22 cellular contexts compared by ENCODE assay signal in the genomic region with DNA sequence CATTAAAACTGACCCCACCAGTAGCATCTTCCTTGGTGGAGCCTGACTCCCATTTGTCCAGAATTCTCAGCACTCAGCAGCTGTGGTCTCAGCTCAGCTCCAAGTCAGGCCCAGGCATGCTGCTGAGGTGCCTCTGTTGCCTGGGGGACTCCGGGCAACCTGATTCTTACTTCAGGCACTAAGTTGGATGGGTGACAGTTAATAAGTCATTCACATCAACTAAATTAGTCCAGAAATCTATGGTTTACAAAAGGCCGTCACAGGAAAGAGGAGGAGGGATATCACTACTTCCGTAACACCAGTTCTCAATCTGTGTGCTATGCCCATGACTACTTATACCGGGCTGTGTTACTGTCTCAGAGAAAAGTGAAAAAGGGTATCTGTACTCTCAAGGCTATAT.
"Had no signal": no experiment of that assay in that cellular context is flagged by ENCODE, and none has a peak within 500 bp of the region (broad histone marks: within the 10 kb centered on the region; RNA-seq: fewer than 3 reads in every experiment).

No MANE protein-coding gene starts in this region.

- DNase-seq: activated CD4-positive, alpha-beta T cell treated with anti-CD3 and anti-CD28 coated beads for 1 hour; activated CD8-positive, alpha-beta memory T cell treated with anti-CD3 and anti-CD28 coated beads for 24 hours; activated gamma-delta T cell treated with Interleukin-2 at 50 U/mL for 16 hours; activated T-cell treated with anti-CD3 and anti-CD28 coated beads, Interleukin-2, amount 50 U/mL, for 72 hours; adrenal gland; effector CD8-positive, alpha-beta T cell; lower lobe of right lung; right lobe of liver; small intestine; stimulated activated CD4-positive, alpha-beta T cell treated with anti-CD3 and anti-CD28 coated beads, Interleukin-15, amount 100 ng/mL, for 24 hours; stimulated activated CD4-positive, alpha-beta T cell treated with anti-CD3 and anti-CD28 coated beads, Interleukin-2, amount 100 ng/mL, for 48 hours; trophoblast cell had no signal

- FAIRE-seq: astrocyte, islet of Langerhans, small intestine had no signal

- H3K4me2 ChIP-seq: hepatocyte had no signal

- H3K9me3 ChIP-seq: adrenal gland, lower lobe of right lung, neutrophil, right lobe of liver, vagina had no signal

- H3K27me3 ChIP-seq: adrenal gland, cardiac muscle cell, hepatocyte, neutrophil, right lobe of liver, vagina had no signal

- H3K27ac ChIP-seq: adrenal gland, cardiac muscle cell, hepatocyte, lower lobe of right lung, neutrophil, parathyroid adenoma, right lobe of liver, vagina, VCaP had no signal

- H3K4me1 ChIP-seq: adrenal gland, lower lobe of right lung, right lobe of liver, vagina had no signal

- H2AFZ ChIP-seq: hepatocyte, parathyroid adenoma had no signal

- H3K79me2 ChIP-seq: hepatocyte, parathyroid adenoma had no signal

- H3K36me3 ChIP-seq: adrenal gland, cardiac muscle cell, lower lobe of right lung, neutrophil, right lobe of liver, vagina had no signal

- ATAC-seq: activated naive CD4-positive, alpha-beta T cell treated with anti-CD3 and anti-CD28 coated beads, Interleukin-2, amount 50 U/mL, for 72 hours; activated T-cell treated with anti-CD3 and anti-CD28 coated beads, Interleukin-2, amount 50 U/mL, for 72 hours; lower lobe of right lung; natural killer cell treated with Interleukin-12 subunit alpha and Interleukin-12 subunit beta and Interleukin-15 and Interleukin-18, amount 100 ng/mL, for 72 hours; right lobe of liver had no signal

- H3K4me3 ChIP-seq: adrenal gland, cardiac muscle cell, hepatocyte, lower lobe of right lung, right lobe of liver, vagina had no signal

- H3K9ac ChIP-seq: parathyroid adenoma had no signal
